Comparison of ENCODE assay signal across 22 cellular contexts in genomic region chr2:55957142-55957541, GRCh38. TPM values are rescaled to one million over a fixed set of nuclear protein-coding genes. Genes with fewer than 3 reads are reported as not detected.
"Had no signal": no experiment of that assay in that cellular context is flagged by ENCODE, and none has a peak within 500 bp of the region (broad histone marks: within the 10 kb centered on the region; RNA-seq: fewer than 3 reads in every experiment).

No MANE protein-coding gene starts in this region.

- H3K27me3 ChIP-seq: gastroesophageal sphincter, heart right ventricle, neural progenitor cell, sigmoid colon, spleen had no signal

- H3K4me1 ChIP-seq: gastroesophageal sphincter, neural progenitor cell, psoas muscle, sigmoid colon, spleen had no signal

- H3K9ac ChIP-seq: neural progenitor cell had no signal

- H3K9me3 ChIP-seq: gastroesophageal sphincter, heart right ventricle, psoas muscle, sigmoid colon, spleen, thoracic aorta had no signal

- ATAC-seq: activated CD4-positive, CD25-positive, alpha-beta regulatory T cell treated with anti-CD3 and anti-CD28 coated beads, Interleukin-2, amount 50 U/mL, for 24 hours; activated CD8-positive, alpha-beta T cell treated with anti-CD3 and anti-CD28 coated beads, Interleukin-2, amount 10 ng/mL, durations not matched to agents 7 days and 5 days; effector memory CD8-positive, alpha-beta T cell; gastroesophageal sphincter; naive thymus-derived CD4-positive, alpha-beta T cell; psoas muscle; stimulated activated memory B cell treated with anti-CD40 and anti-IgM and Interleukin-4, amounts not matched to agents 10 μg/mL and 1 μg/mL and 100 μg/mL, for 72 hours had no signal

- H3K27ac ChIP-seq: gastroesophageal sphincter, neural progenitor cell, psoas muscle, sigmoid colon, spleen, thoracic aorta had no signal

- H3K36me3 ChIP-seq: gastroesophageal sphincter, heart right ventricle, neural progenitor cell, sigmoid colon, spleen, thoracic aorta had no signal

- DNase-seq: activated CD4-positive, alpha-beta T cell treated with anti-CD3 and anti-CD28 coated beads, Interleukin-2, amount 10 ng/mL, durations not matched to agents 7 days and 5 days; activated CD8-positive, alpha-beta T cell treated with anti-CD3 and anti-CD28 coated beads, Interleukin-2, amount 10 ng/mL, durations not matched to agents 7 days and 5 days; activated naive CD4-positive, alpha-beta T cell treated with Interleukin-2 at 50 U/mL for 16 hours; activated naive CD8-positive, alpha-beta T cell treated with anti-CD3 and anti-CD28 coated beads, Interleukin-2, amount 10 ng/mL, durations not matched to agents 7 days and 5 days; activated T-cell treated with anti-CD3 and anti-CD28 coated beads, Interleukin-2, amount 50 U/mL, for 24 hours; effector memory CD8-positive, alpha-beta T cell; heart right ventricle; kidney glomerular epithelial cell; mesendoderm; naive thymus-derived CD4-positive, alpha-beta T cell; psoas muscle; sigmoid colon; spleen; stimulated activated CD4-positive, alpha-beta T cell treated with anti-CD3 and anti-CD28 coated beads, Interleukin-4, amount 100 ng/mL, for 4 hours; T1000 had no signal

- H3K4me3 ChIP-seq: gastroesophageal sphincter, heart right ventricle, neural progenitor cell, psoas muscle, sigmoid colon, spleen, thoracic aorta had no signal

- H3K4me2 ChIP-seq: neural progenitor cell had no signal

- H2AFZ ChIP-seq: neural progenitor cell had no signal

RNA-seq across cellular contexts. Expression of gene EFEMP1, which starts 33.6 kb away (rescaled TPM):
- total RNA-seq: activated CD4-positive, alpha-beta T cell treated with anti-CD3 and anti-CD28 coated beads, Interleukin-2, amount 10 ng/mL, durations not matched to agents 7 days and 5 days; activated CD8-positive, alpha-beta T cell treated with anti-CD3 and anti-CD28 coated beads, Interleukin-2, amount 10 ng/mL, durations not matched to agents 7 days and 5 days; activated naive CD8-positive, alpha-beta T cell treated with anti-CD3 and anti-CD28 coated beads, Interleukin-2, amount 10 ng/mL, durations not matched to agents 7 days and 5 days; activated T-helper 2 cell treated with anti-CD3 and anti-CD28 coated beads, Interferon-gamma antibody, Interleukin-2, Interleukin-4, amounts not matched to agents 10 μg/mL and 5 μg/mL and 100 μg/mL, durations not matched to agents 14 hours and 24 hours and 36 hours; naive thymus-derived CD4-positive, alpha-beta T cell; T-helper 1 cell treated with Interleukin-12 subunit alpha and Interleukin-12 subunit beta and Interleukin-4 antibody, amounts not matched to agents 30 ng/mL and 1 ng/mL, for 36 hours had no signal
